ENCODE assay signal across 9 cellular contexts in genomic region chr18:36075862-36076587, GRCh38. TPM values are rescaled to one million over a fixed set of nuclear protein-coding genes. Genes with fewer than 3 reads are reported as not detected.
A peak's percentile ranks its signal among the peaks of the same experiment; 100 is the strongest.
DNase-seq lines count a peak whose midpoint lies in the region; ATAC-seq and TF ChIP-seq lines count a peak whose summit lies in the region.
"Had no signal": no experiment of that assay in that cellular context is flagged by ENCODE, and none has a peak within 500 bp of the region (broad histone marks: within the 10 kb centered on the region; RNA-seq: fewer than 3 reads in every experiment).

No MANE protein-coding gene starts in this region.

- H3K27ac Mint-ChIP-seq in endothelial cell (ENCODE audit: unreplicated experiment) = no peak overlapping the region

- no peak overlapping the region for H3K4me3 Mint-ChIP-seq in endothelial cell (ENCODE audit: unreplicated experiment)

- H3K36me3 ChIP-seq in BE2C = no peaks in the 10 kb centered on the region

- DNase-seq in AML-193 (lab: John Stamatoyannopoulos, UW) (peak; percentile 5 to 13), H4 (ENCODE audit: low spot score) (peak; percentile 95), NCI-H69 (lab: John Stamatoyannopoulos, UW) (peak; percentile 41), fibroblast of the aortic adventitia (ENCODE audit: low read depth) (peak; percentile 45), endothelial cell (ENCODE audit: low spot score) (no peak), BE2C (no peak)
- no peak for DNase-seq in activated CD4-positive, alpha-beta T cell treated with anti-CD3 and anti-CD28 coated beads for 48 hours

- no peaks in the 10 kb centered on the region for H3K27me3 ChIP-seq in BE2C

- no peaks in the 10 kb centered on the region for H3K4me1 Mint-ChIP-seq in endothelial cell (ENCODE audit: unreplicated experiment)

- no peaks in the 10 kb centered on the region for H3K4me1 ChIP-seq in BE2C

- peaks cover 5% of the 10 kb centered on the region for H3K36me3 Mint-ChIP-seq in endothelial cell (ENCODE audit: low read depth, unreplicated experiment)

- H3K9me3 ChIP-seq in BE2C = no peaks in the 10 kb centered on the region

- H3K4me3 ChIP-seq in fibroblast of the aortic adventitia (ENCODE audit: low read depth, low read length) = no peak overlapping the region
- H3K4me3 ChIP-seq in BE2C (ENCODE audit: low read depth, low read length) = no peak overlapping the region
- H3K4me3 ChIP-seq: lung had no signal

- H3K9me3 Mint-ChIP-seq in endothelial cell (ENCODE audit: unreplicated experiment) = no peaks in the 10 kb centered on the region

- no peaks in the 10 kb centered on the region for H3K27me3 Mint-ChIP-seq in endothelial cell (ENCODE audit: unreplicated experiment)

- no peak for ATAC-seq in HG02840 (IDR thresholded peaks at IDR 0.05; ENCODE audit: low FRiP score, unreplicated experiment)

- no peak for TF ChIP-seq CTCF in fibroblast of the aortic adventitia (IDR thresholded peaks at IDR 0.05; ENCODE audit: insufficient read depth, low read length)
- TF ChIP-seq CTCF in endothelial cell (IDR thresholded peaks at IDR 0.05; ENCODE audit: unreplicated experiment) = no peak
- no peak for TF ChIP-seq CTCF in BE2C (IDR thresholded peaks at IDR 0.05; ENCODE audit: low read depth, low read length)

RNA-seq across cellular contexts. Expression of gene RPRD1A, which starts 8.7 kb away (rescaled TPM):
- 39.1 and 44.6 TPM in 2 replicates for total RNA-seq in H4 (2014; rRNA removed; shearing (Covaris generic))
- total RNA-seq in fibroblast of the aortic adventitia (ENCODE audit: low replicate concordance) = 32.6 and 47.4 TPM in 2 replicates
- total RNA-seq in endothelial cell (ENCODE audit: unreplicated experiment) = 58.4 TPM
- 65.0 TPM for polyA plus RNA-seq in BE2C (2012; ENCODE audit: insufficient read depth, insufficient read length, low read depth)

RNA-seq across cellular contexts. Expression of gene SLC39A6, which starts 53.1 kb away (rescaled TPM):
- 79.4 and 82.4 TPM in 2 replicates for total RNA-seq in H4 (2014; rRNA removed; shearing (Covaris generic))
- 85.2 and 88.6 TPM in 2 replicates for total RNA-seq in fibroblast of the aortic adventitia (ENCODE audit: low replicate concordance)
- total RNA-seq in endothelial cell (ENCODE audit: unreplicated experiment) = 28.2 TPM
- polyA plus RNA-seq in BE2C (2012; ENCODE audit: insufficient read depth, insufficient read length, low read depth) = 41.5 TPM

RNA-seq across cellular contexts. Expression of gene ELP2, which starts 53.7 kb away (rescaled TPM):
- total RNA-seq in H4 (2014; rRNA removed; shearing (Covaris generic)) = 41.3 and 62.3 TPM in 2 replicates
- total RNA-seq in fibroblast of the aortic adventitia (ENCODE audit: low replicate concordance) (83.3 and 119 TPM in 2 replicates), endothelial cell (ENCODE audit: unreplicated experiment) (90.5 TPM)
- 35.9 TPM for polyA plus RNA-seq in BE2C (2012; ENCODE audit: insufficient read depth, insufficient read length, low read depth)

Comparison
In these comparisons a context has a peak if more than half of its experiments do, and no peak if none do; other contexts are left out.
1. DNase-seq: peak in AML-193 (2 of 2), H4 (single experiment), NCI-H69 (single experiment) and fibroblast of the aortic adventitia (single experiment); none in endothelial cell (single experiment), BE2C (single experiment) and activated CD4-positive, alpha-beta T cell treated with anti-CD3 and anti-CD28 coated beads for 48 hours (single experiment).